Comparison of ENCODE assay signal across 8 cellular contexts in genomic region chr4:133146574-133147198, GRCh38. TPM values are rescaled to one million over a fixed set of nuclear protein-coding genes. Genes with fewer than 3 reads are reported as not detected.
DNase-seq lines count a peak whose midpoint lies in the region; ATAC-seq and TF ChIP-seq lines count a peak whose summit lies in the region.

No MANE protein-coding gene starts in this region.

- no peak overlapping the region for H3K9ac ChIP-seq in NT2/D1 (ENCODE audit: insufficient read length, low read depth)
- peak overlapping the region; percentile 25 for H3K9ac ChIP-seq in mesenchymal stem cell (ENCODE audit: low read length)

- POLR2A ChIA-PET in activated CD4-positive, alpha-beta T cell treated with anti-CD3 and anti-CD28 coated beads, Interleukin-2, amount 10 ng/mL, durations not matched to agents 7 days and 5 days (lab: Charles Lee) = no interaction called here

- 3% methylated on average over 20 of the region's 27 CpGs for WGBS in mesenchymal stem cell

- no peak overlapping the region for H2BK15ac ChIP-seq in mesenchymal stem cell (ENCODE audit: low read depth, poor library complexity, severe bottlenecking)

- H3K27me3 ChIP-seq in NT2/D1 (ENCODE audit: insufficient read depth, insufficient read length) (peaks cover 21% of the 10 kb centered on the region), dorsolateral prefrontal cortex (peaks cover 0 to 3% (median 0%) of the 10 kb centered on the region in 45 donors), mesenchymal stem cell (ENCODE audit: control insufficient read depth in 1 of 2, insufficient read depth in 1 of 2, low read length in 2 of 2) (peaks cover 13 to 77% of the 10 kb centered on the region in 2 experiments)

- H2BK120ac ChIP-seq in mesenchymal stem cell (ENCODE audit: low read depth, low read length) = no peak overlapping the region

- no peak overlapping the region for H4K8ac ChIP-seq in mesenchymal stem cell (ENCODE audit: low read length)

- peak overlapping the region; percentile 34 for H3K4me3 Mint-ChIP-seq in activated CD4-positive, alpha-beta T cell treated with anti-CD3 and anti-CD28 coated beads, Interleukin-2, amount 10 ng/mL, durations not matched to agents 7 days and 5 days

- H3K27ac Mint-ChIP-seq in activated CD4-positive, alpha-beta T cell treated with anti-CD3 and anti-CD28 coated beads, Interleukin-2, amount 10 ng/mL, durations not matched to agents 7 days and 5 days = no peak overlapping the region

- H3K4me2 ChIP-seq in mesenchymal stem cell (ENCODE audit: low read length, poor library complexity, severe bottlenecking) = peak overlapping the region; percentile 98

- no peak overlapping the region for H3K4ac ChIP-seq in mesenchymal stem cell (ENCODE audit: low read depth in 1 of 2, low read length in 2 of 2)

- H3K9me3 ChIP-seq in NT2/D1 (ENCODE audit: insufficient read depth, low read length) (peaks cover 6% of the 10 kb centered on the region; the same call in 1 of the 2 replicates), mesenchymal stem cell (ENCODE audit: control insufficient read depth, low read length) (no peaks in the 10 kb centered on the region)

- H3K18ac ChIP-seq in mesenchymal stem cell (ENCODE audit: low read depth in 1 of 2, low read length in 2 of 2) = no peak overlapping the region

- CTCF ChIA-PET in activated CD4-positive, alpha-beta T cell treated with anti-CD3 and anti-CD28 coated beads, Interleukin-2, amount 10 ng/mL, durations not matched to agents 7 days and 5 days (lab: Charles Lee) = interaction anchor here (0.6 kb wide), 1 partner anchor 1256 kb away, joined by 3 read pairs; no protein-coding TSS in a partner anchor

- H2AK5ac ChIP-seq in mesenchymal stem cell (ENCODE audit: low read length, severe bottlenecking) = no peak overlapping the region

- peaks cover 5% of the 10 kb centered on the region for H3K36me3 Mint-ChIP-seq in activated CD4-positive, alpha-beta T cell treated with anti-CD3 and anti-CD28 coated beads, Interleukin-2, amount 10 ng/mL, durations not matched to agents 7 days and 5 days (ENCODE audit: low read depth)

- H2BK12ac ChIP-seq in mesenchymal stem cell (ENCODE audit: low read length in 2 of 2) = no peak overlapping the region

- H3K4me3 ChIP-seq in NT2/D1 (ENCODE audit: insufficient read length, low read depth) (peak overlapping the region; percentile 24), dorsolateral prefrontal cortex (peak overlapping the region; percentile 65 to 97 (median 80)), mesenchymal stem cell (ENCODE audit: insufficient read depth in 1 of 2, low read depth in 1 of 2, low read length in 2 of 2) (peak overlapping the region; percentile 63 to 85)

- no peak overlapping the region for H3K14ac ChIP-seq in mesenchymal stem cell (ENCODE audit: low read length in 2 of 2)

- H3K36me3 ChIP-seq in NT2/D1 (ENCODE audit: insufficient read depth, insufficient read length, low read length) (no peaks in the 10 kb centered on the region), mesenchymal stem cell (ENCODE audit: control insufficient read depth in 1 of 2, insufficient read depth in 2 of 2, low read depth in 1 of 2, low read length in 2 of 2) (no peaks in the 10 kb centered on the region)

- no peaks in the 10 kb centered on the region for H3K79me1 ChIP-seq in mesenchymal stem cell (replicated peaks; ENCODE audit: low read length, poor library complexity, severe bottlenecking)

- H4K91ac ChIP-seq in mesenchymal stem cell (ENCODE audit: low read length) = no peak overlapping the region

- DNase-seq in activated CD4-positive, alpha-beta T cell treated with anti-CD3 and anti-CD28 coated beads, Interleukin-2, amount 10 ng/mL, durations not matched to agents 7 days and 5 days = no peak
- DNase-seq in activated CD4-positive, alpha-beta T cell treated with anti-CD3 and anti-CD28 coated beads, Interleukin-2, amount 50 U/mL, for 1 hour = no peak
- DNase-seq in NT2/D1 (ENCODE audit: low read depth, low spot score) (peak; percentile 13), dorsolateral prefrontal cortex (peak in 9 of 10 donors; percentile 60 to 83 (median 77)), mesenchymal stem cell (peak; percentile 77), NOMO-1 treated with DMSO at 0.1 percent for 48 hours (lab: John Stamatoyannopoulos, UW; ENCODE audit: unreplicated experiment) (no peak)

- H3K27ac ChIP-seq in dorsolateral prefrontal cortex (peak overlapping the region; percentile 77 to 98 (median 95)), mesenchymal stem cell (ENCODE audit: low read length, poor library complexity, severe bottlenecking) (no peak overlapping the region)

- peak overlapping the region; percentile 48 for H2AFZ ChIP-seq in mesenchymal stem cell (ENCODE audit: low read depth, low read length)

- H3K4me1 ChIP-seq in NT2/D1 (ENCODE audit: insufficient read depth, insufficient read length) (no peaks in the 10 kb centered on the region), mesenchymal stem cell (ENCODE audit: control insufficient read depth, insufficient read depth, low read depth, low read length) (peaks cover 16% of the 10 kb centered on the region)

- intact Hi-C loops in dorsolateral prefrontal cortex (cut with DNase I) = loop anchor here (5.0 kb wide), 1 partner anchor 189 kb away; no protein-coding TSS in a partner anchor

- no peak overlapping the region for H3K23ac ChIP-seq in mesenchymal stem cell (ENCODE audit: low read length in 2 of 2)

- peaks cover 1% of the 10 kb centered on the region for H3K9me3 Mint-ChIP-seq in activated CD4-positive, alpha-beta T cell treated with anti-CD3 and anti-CD28 coated beads, Interleukin-2, amount 10 ng/mL, durations not matched to agents 7 days and 5 days

- H3K27me3 Mint-ChIP-seq in activated CD4-positive, alpha-beta T cell treated with anti-CD3 and anti-CD28 coated beads, Interleukin-2, amount 10 ng/mL, durations not matched to agents 7 days and 5 days = peaks cover 63% of the 10 kb centered on the region

- H3K4me1 Mint-ChIP-seq in activated CD4-positive, alpha-beta T cell treated with anti-CD3 and anti-CD28 coated beads, Interleukin-2, amount 10 ng/mL, durations not matched to agents 7 days and 5 days = peaks cover 5% of the 10 kb centered on the region

- peak; percentile 80 to 97 (median 89) for TF ChIP-seq CTCF in dorsolateral prefrontal cortex (IDR thresholded peaks at IDR 0.05 in 54 of 56, conservative IDR thresholded peaks at IDR 0.05 in 2 of 56; ENCODE audit: low read depth in 1 of 56, partially characterized antibody in 56 of 56)

- ATAC-seq in HG02642 (IDR thresholded peaks at IDR 0.05; ENCODE audit: poor library complexity, unreplicated experiment) (peak; percentile 51), HG03469 (IDR thresholded peaks at IDR 0.05; ENCODE audit: unreplicated experiment) (no peak)

- H2BK5ac ChIP-seq in mesenchymal stem cell (ENCODE audit: low read depth, low read length, poor library complexity, severe bottlenecking) = no peak overlapping the region

RNA-seq across cellular contexts. Expression of gene PCDH10, which starts 2.4 kb away (rescaled TPM):
- not detected for total RNA-seq in activated CD4-positive, alpha-beta T cell treated with anti-CD3 and anti-CD28 coated beads, Interleukin-2, amount 10 ng/mL, durations not matched to agents 7 days and 5 days
- 100 to 1,000 TPM in 17 of 120 experiments, 10 to 100 TPM in 103; 55.4 to 124 (median 86.6) TPM for total RNA-seq in dorsolateral prefrontal cortex
- polyA plus RNA-seq in mesenchymal stem cell (2013, experiment 1 of 2) = 4.5 TPM
- 4.5 TPM for polyA plus RNA-seq in mesenchymal stem cell (2013, experiment 2 of 2)

Comparison
In these comparisons a context has a peak if more than half of its experiments do, and no peak if none do; other contexts are left out.
1. DNase-seq: peak in NT2/D1 (single experiment), dorsolateral prefrontal cortex (9 of 10) and mesenchymal stem cell (single experiment); none in activated CD4-positive, alpha-beta T cell treated with anti-CD3 and anti-CD28 coated beads, Interleukin-2, amount 10 ng/mL, durations not matched to agents 7 days and 5 days (single experiment), activated CD4-positive, alpha-beta T cell treated with anti-CD3 and anti-CD28 coated beads, Interleukin-2, amount 50 U/mL, for 1 hour (single experiment) and NOMO-1 treated with DMSO at 0.1 percent for 48 hours (single experiment).
2. H3K4me3 ChIP-seq: peak in every context shown above with its lines; median percentile 80 in dorsolateral prefrontal cortex; 74 in mesenchymal stem cell; 24 in NT2/D1.
3. RNA of gene PCDH10, which starts 2.4 kb away (total RNA-seq): 55.4 to 124 TPM in dorsolateral prefrontal cortex; not detected in activated CD4-positive, alpha-beta T cell treated with anti-CD3 and anti-CD28 coated beads, Interleukin-2, amount 10 ng/mL, durations not matched to agents 7 days and 5 days; every median in the first group is over 10 times any median in the second.